Comparison of ENCODE assay signal across 16 cellular contexts in genomic region chr5:9782806-9783560, GRCh38.
DNase-seq lines count a peak whose midpoint lies in the region; ATAC-seq, FAIRE-seq and TF ChIP-seq lines count a peak whose summit lies in the region.
"Had no signal": no experiment of that assay in that cellular context is flagged by ENCODE, and none has a peak within 500 bp of the region (broad histone marks: within the 10 kb centered on the region; RNA-seq: fewer than 3 reads in every experiment).

No MANE protein-coding gene starts in this region.

- H3K4me3 ChIP-seq in colonic mucosa (no peak overlapping the region), mucosa of descending colon (no peak overlapping the region)

- H3K36me3 ChIP-seq in colonic mucosa, result no peaks in the 10 kb centered on the region
- no peaks in the 10 kb centered on the region for H3K36me3 ChIP-seq in mucosa of descending colon (ENCODE audit: low read depth)

- DNase-seq in D721Med (ENCODE audit: insufficient read length, low spot score), result peak; percentile 31
- DNase-seq in HuH-7 (ENCODE audit: low spot score), result peak; percentile 29
- peak; percentile 65 for DNase-seq in colonic mucosa
- peak in 2 of 3 donors; percentile 31 to 38 for DNase-seq in mucosa of descending colon
- no peak for DNase-seq in cerebellar nuclear complex (lab: John Stamatoyannopoulos, UW)
- DNase-seq in NCI-H2029 treated with DMSO at 0.1 percent for 48 hours (lab: John Stamatoyannopoulos, UW), result no peak
- DNase-seq: activated CD4-positive, alpha-beta T cell treated with anti-CD3 and anti-CD28 coated beads, Interleukin-2, amount 50 U/mL, for 48 hours; CD4-positive, alpha-beta memory T cell; effector CD8-positive, alpha-beta T cell; naive B cell; NCI-H1417 treated with DMSO at 0.1 percent for 48 hours; retina; stimulated activated CD4-positive, alpha-beta T cell treated with anti-CD3 and anti-CD28 coated beads, Interleukin-4, amount 100 ng/mL, for 24 hours had no signal

- H3K9me3 ChIP-seq in colonic mucosa (no peaks in the 10 kb centered on the region), mucosa of descending colon (no peaks in the 10 kb centered on the region)

- no peaks in the 10 kb centered on the region for H3K4me1 ChIP-seq in colonic mucosa
- H3K4me1 ChIP-seq in mucosa of descending colon (ENCODE audit: low read depth), result peaks cover 9% of the 10 kb centered on the region

- intact Hi-C loops in colonic mucosa (cut with DNase I), result no loop called here
- intact Hi-C loops in mucosa of descending colon (cut with DNase I, micrococcal nuclease), result no loop called here

- no peak overlapping the region for H3K27ac ChIP-seq in colonic mucosa

- H3K27me3 ChIP-seq in colonic mucosa, result no peaks in the 10 kb centered on the region

- no peak for FAIRE-seq in D721Med (lab: Jason Lieb, UNC)

- peak; percentile 90 for ATAC-seq in mucosa of descending colon
- no peak for ATAC-seq in GM21576 (IDR thresholded peaks at IDR 0.05; ENCODE audit: unreplicated experiment)
- ATAC-seq in HG03045 (IDR thresholded peaks at IDR 0.05; ENCODE audit: unreplicated experiment), result no peak
- ATAC-seq: stimulated activated memory B cell treated with anti-CD40 and anti-IgM and Interleukin-4, amounts not matched to agents 10 μg/mL and 1 μg/mL and 100 μg/mL, for 72 hours had no signal

- no peak overlapping the region for H3K9ac ChIP-seq in colonic mucosa (ENCODE audit: low read depth in 2 of 2, low read length in 2 of 2)

- TF ChIP-seq CTCF in D721Med (IDR thresholded peaks at IDR 0.05; ENCODE audit: insufficient read depth, missing control alignments), result no peak
- TF ChIP-seq CTCF in colonic mucosa (IDR thresholded peaks at IDR 0.05), result no peak
- TF ChIP-seq CTCF in mucosa of descending colon (IDR thresholded peaks at IDR 0.05), result no peak

Comparison
In these comparisons a context has a peak if more than half of its experiments do, and no peak if none do; other contexts are left out.
1. DNase-seq: peak in D721Med (single experiment), HuH-7 (single experiment), colonic mucosa (single experiment) and mucosa of descending colon (2 of 3); none in cerebellar nuclear complex (0 of 2) and NCI-H2029 treated with DMSO at 0.1 percent for 48 hours (single experiment).